In the genomic region with DNA sequence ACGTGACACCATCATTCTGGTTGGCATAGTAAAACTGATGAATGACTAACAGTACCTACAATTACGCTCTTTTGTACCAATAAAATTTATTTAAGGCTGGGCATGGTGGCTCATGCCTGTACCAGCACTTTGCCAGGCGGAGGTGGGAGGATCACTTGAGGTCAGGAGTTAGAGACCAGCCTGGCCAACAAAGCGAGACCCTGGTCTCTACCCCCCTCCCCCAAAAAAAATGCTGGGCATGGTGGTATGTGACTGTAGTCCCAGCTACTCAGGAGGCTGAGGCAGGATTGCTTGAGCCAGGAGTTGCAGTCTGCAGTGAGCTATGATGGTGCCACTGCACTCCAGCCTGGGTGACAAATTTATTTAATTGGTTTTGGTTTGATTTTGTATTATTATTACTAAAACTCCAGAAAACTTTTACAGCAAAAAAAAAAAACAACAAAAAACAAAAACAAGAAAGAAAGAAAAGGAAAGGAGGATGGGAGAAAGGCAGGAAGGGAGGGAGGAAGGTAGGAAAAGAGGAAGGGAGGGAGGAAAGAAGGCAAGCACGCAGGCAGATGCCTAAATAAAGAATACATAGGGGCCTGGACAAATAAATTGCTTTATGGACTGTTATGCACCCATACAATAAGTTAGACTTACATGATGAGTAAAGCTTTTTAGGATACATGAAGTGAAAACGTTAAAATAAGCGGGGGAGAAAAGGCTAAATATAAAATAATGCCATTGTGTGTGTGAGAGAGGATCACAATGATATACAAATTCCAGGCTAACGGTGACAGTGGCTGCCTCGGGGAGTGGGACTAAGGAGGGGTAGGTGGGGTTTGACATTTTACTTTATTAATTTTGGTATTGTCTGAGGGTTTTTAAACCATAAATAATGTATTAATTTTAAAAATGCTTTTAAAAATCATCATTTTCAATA, we compare ENCODE assay signal across 1 cellular context.
TF ChIP-seq lines count a peak whose summit lies in the region.

No MANE protein-coding gene starts in this region.

TF ChIP-seq in GM12878, 131 proteins besides CTCF, POLR2A, EP300 and RAD21:
- TF ChIP-seq JUNB (IDR thresholded peaks at IDR 0.05) = no peak
- TF ChIP-seq CBFB (IDR thresholded peaks at IDR 0.05; ENCODE audit: low read depth) = no peak
- no peak for TF ChIP-seq SMAD1 (IDR thresholded peaks at IDR 0.05; ENCODE audit: low read depth, partially characterized antibody)
- TF ChIP-seq RBBP5 (conservative IDR thresholded peaks at IDR 0.05) = no peak
- TF ChIP-seq MTA3 (IDR thresholded peaks at IDR 0.05; ENCODE audit: borderline replicate concordance, low read length) = no peak
- TF ChIP-seq, protein P1, sequence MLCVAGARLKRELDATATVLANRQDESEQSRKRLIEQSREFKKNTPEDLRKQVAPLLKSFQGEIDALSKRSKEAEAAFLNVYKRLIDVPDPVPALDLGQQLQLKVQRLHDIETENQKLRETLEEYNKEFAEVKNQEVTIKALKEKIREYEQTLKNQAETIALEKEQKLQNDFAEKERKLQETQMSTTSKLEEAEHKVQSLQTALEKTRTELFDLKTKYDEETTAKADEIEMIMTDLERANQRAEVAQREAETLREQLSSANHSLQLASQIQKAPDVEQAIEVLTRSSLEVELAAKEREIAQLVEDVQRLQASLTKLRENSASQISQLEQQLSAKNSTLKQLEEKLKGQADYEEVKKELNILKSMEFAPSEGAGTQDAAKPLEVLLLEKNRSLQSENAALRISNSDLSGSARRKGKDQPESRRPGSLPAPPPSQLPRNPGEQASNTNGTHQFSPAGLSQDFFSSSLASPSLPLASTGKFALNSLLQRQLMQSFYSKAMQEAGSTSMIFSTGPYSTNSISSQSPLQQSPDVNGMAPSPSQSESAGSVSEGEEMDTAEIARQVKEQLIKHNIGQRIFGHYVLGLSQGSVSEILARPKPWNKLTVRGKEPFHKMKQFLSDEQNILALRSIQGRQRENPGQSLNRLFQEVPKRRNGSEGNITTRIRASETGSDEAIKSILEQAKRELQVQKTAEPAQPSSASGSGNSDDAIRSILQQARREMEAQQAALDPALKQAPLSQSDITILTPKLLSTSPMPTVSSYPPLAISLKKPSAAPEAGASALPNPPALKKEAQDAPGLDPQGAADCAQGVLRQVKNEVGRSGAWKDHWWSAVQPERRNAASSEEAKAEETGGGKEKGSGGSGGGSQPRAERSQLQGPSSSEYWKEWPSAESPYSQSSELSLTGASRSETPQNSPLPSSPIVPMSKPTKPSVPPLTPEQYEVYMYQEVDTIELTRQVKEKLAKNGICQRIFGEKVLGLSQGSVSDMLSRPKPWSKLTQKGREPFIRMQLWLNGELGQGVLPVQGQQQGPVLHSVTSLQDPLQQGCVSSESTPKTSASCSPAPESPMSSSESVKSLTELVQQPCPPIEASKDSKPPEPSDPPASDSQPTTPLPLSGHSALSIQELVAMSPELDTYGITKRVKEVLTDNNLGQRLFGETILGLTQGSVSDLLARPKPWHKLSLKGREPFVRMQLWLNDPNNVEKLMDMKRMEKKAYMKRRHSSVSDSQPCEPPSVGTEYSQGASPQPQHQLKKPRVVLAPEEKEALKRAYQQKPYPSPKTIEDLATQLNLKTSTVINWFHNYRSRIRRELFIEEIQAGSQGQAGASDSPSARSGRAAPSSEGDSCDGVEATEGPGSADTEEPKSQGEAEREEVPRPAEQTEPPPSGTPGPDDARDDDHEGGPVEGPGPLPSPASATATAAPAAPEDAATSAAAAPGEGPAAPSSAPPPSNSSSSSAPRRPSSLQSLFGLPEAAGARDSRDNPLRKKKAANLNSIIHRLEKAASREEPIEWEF (IDR thresholded peaks at IDR 0.05; ENCODE audit: insufficient replicate concordance, low read depth, low read length) = no peak
- TF ChIP-seq PAX8 (IDR thresholded peaks at IDR 0.05) = no peak
- TF ChIP-seq, protein P2, sequence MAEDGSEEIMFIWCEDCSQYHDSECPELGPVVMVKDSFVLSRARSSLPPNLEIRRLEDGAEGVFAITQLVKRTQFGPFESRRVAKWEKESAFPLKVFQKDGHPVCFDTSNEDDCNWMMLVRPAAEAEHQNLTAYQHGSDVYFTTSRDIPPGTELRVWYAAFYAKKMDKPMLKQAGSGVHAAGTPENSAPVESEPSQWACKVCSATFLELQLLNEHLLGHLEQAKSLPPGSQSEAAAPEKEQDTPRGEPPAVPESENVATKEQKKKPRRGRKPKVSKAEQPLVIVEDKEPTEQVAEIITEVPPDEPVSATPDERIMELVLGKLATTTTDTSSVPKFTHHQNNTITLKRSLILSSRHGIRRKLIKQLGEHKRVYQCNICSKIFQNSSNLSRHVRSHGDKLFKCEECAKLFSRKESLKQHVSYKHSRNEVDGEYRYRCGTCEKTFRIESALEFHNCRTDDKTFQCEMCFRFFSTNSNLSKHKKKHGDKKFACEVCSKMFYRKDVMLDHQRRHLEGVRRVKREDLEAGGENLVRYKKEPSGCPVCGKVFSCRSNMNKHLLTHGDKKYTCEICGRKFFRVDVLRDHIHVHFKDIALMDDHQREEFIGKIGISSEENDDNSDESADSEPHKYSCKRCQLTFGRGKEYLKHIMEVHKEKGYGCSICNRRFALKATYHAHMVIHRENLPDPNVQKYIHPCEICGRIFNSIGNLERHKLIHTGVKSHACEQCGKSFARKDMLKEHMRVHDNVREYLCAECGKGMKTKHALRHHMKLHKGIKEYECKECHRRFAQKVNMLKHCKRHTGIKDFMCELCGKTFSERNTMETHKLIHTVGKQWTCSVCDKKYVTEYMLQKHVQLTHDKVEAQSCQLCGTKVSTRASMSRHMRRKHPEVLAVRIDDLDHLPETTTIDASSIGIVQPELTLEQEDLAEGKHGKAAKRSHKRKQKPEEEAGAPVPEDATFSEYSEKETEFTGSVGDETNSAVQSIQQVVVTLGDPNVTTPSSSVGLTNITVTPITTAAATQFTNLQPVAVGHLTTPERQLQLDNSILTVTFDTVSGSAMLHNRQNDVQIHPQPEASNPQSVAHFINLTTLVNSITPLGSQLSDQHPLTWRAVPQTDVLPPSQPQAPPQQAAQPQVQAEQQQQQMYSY (CRISPR knock-in tag; IDR thresholded peaks at IDR 0.05) = 0 out of 2 replicates have a peak, but pooled peaks have one; percentile 43
- 0 out of 2 replicates have a peak, but pooled peaks have one; percentile 5 for TF ChIP-seq RAD51 (IDR thresholded peaks at IDR 0.05)
- TF ChIP-seq IKZF2 (IDR thresholded peaks at IDR 0.05) = no peak
- TF ChIP-seq, protein P3, sequence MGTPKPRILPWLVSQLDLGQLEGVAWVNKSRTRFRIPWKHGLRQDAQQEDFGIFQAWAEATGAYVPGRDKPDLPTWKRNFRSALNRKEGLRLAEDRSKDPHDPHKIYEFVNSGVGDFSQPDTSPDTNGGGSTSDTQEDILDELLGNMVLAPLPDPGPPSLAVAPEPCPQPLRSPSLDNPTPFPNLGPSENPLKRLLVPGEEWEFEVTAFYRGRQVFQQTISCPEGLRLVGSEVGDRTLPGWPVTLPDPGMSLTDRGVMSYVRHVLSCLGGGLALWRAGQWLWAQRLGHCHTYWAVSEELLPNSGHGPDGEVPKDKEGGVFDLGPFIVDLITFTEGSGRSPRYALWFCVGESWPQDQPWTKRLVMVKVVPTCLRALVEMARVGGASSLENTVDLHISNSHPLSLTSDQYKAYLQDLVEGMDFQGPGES (IDR thresholded peaks at IDR 0.05) = no peak
- TF ChIP-seq, protein P4, sequence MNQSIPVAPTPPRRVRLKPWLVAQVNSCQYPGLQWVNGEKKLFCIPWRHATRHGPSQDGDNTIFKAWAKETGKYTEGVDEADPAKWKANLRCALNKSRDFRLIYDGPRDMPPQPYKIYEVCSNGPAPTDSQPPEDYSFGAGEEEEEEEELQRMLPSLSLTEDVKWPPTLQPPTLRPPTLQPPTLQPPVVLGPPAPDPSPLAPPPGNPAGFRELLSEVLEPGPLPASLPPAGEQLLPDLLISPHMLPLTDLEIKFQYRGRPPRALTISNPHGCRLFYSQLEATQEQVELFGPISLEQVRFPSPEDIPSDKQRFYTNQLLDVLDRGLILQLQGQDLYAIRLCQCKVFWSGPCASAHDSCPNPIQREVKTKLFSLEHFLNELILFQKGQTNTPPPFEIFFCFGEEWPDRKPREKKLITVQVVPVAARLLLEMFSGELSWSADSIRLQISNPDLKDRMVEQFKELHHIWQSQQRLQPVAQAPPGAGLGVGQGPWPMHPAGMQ (IDR thresholded peaks at IDR 0.05; ENCODE audit: borderline replicate concordance) = no peak
- no peak for TF ChIP-seq ASH2L (IDR thresholded peaks at IDR 0.05; ENCODE audit: borderline replicate concordance, low read depth)
- no peak for TF ChIP-seq TARDBP (IDR thresholded peaks at IDR 0.05; ENCODE audit: borderline replicate concordance)
